8 cellular contexts compared by ENCODE assay signal in the genomic region with DNA sequence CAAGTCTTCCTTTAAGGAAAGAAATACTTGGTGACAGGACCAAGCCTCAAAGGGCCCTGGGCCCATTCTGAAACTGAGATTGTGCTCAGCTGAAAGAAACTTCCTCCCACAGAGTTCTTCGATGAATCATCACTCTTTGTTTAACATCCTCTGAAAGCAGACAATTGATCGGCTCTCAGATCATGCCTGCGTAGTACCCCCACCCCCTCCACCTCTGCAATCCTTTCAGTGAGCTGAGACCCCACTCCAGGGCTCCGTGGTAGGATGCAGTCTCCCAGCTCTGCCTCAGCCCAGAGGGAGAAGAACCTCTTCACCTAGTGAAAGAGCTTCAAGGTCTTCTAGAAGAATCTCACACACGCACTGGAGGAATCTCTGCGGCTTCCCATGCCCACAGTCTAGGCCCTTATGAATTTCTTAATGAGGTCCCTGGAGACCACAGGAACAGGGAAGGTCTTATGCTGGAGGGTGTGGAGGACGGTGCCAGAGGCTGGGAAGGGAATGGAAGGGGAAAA.
A peak's percentile ranks its signal among the peaks of the same experiment; 100 is the strongest.
DNase-seq lines count a peak whose midpoint lies in the region; ATAC-seq and TF ChIP-seq lines count a peak whose summit lies in the region.

No MANE protein-coding gene starts in this region.

- ATAC-seq in GM21723 (IDR thresholded peaks at IDR 0.05; ENCODE audit: unreplicated experiment) = peak; percentile 48
- peak; percentile 13 for ATAC-seq in activated naive CD8-positive, alpha-beta T cell treated with anti-CD3 and anti-CD28 coated beads, Interleukin-2, amount 50 U/mL, for 24 hours
- ATAC-seq in sciatic nerve = peak; percentile 70

- H3K27me3 Mint-ChIP-seq in CD4-positive, alpha-beta memory T cell = peaks cover 7 to 12% of the 10 kb centered on the region in 2 donors
- H3K27me3 Mint-ChIP-seq in activated naive CD8-positive, alpha-beta T cell treated with anti-CD3 and anti-CD28 coated beads, Interleukin-2, amount 50 U/mL, for 24 hours = peaks cover 27% of the 10 kb centered on the region

- no peak overlapping the region for H3K9ac ChIP-seq in colonic mucosa (ENCODE audit: low read depth in 2 of 2, low read length in 2 of 2)

- H3K4me1 Mint-ChIP-seq in CD4-positive, alpha-beta memory T cell = peaks cover 13 to 37% (median 25%) of the 10 kb centered on the region in 4 donors
- H3K4me1 Mint-ChIP-seq in activated naive CD8-positive, alpha-beta T cell treated with anti-CD3 and anti-CD28 coated beads, Interleukin-2, amount 50 U/mL, for 24 hours = peaks cover 46% of the 10 kb centered on the region

- peak overlapping the region in 6 of 7 donors; percentile 1 to 92 (median 49) for H3K27ac Mint-ChIP-seq in CD4-positive, alpha-beta memory T cell
- no peak overlapping the region for H3K27ac Mint-ChIP-seq in activated naive CD8-positive, alpha-beta T cell treated with anti-CD3 and anti-CD28 coated beads, Interleukin-2, amount 50 U/mL, for 24 hours

- H3K4me3 ChIP-seq in CD4-positive, alpha-beta memory T cell (ENCODE audit: low read length in 2 of 2) = no peak overlapping the region
- no peak overlapping the region for H3K4me3 ChIP-seq in right atrium auricular region
- H3K4me3 ChIP-seq in colonic mucosa = no peak overlapping the region

- TF ChIP-seq CTCF in right atrium auricular region (IDR thresholded peaks at IDR 0.05) (no peak), colonic mucosa (IDR thresholded peaks at IDR 0.05) (no peak)

- H3K27ac ChIP-seq in CD4-positive, alpha-beta memory T cell (ENCODE audit: low read depth, low read length) = no peak overlapping the region
- no peak overlapping the region for H3K27ac ChIP-seq in right atrium auricular region
- H3K27ac ChIP-seq in colonic mucosa = no peak overlapping the region

- peak in 2 of 5 donors; percentile 3 to 4 for DNase-seq in CD4-positive, alpha-beta memory T cell
- DNase-seq in MV-4-11 (lab: John Stamatoyannopoulos, UW) = peak; percentile 25
- peak; percentile 22 for DNase-seq in activated naive CD8-positive, alpha-beta T cell treated with anti-CD3 and anti-CD28 coated beads, Interleukin-2, amount 50 U/mL, for 24 hours
- no peak for DNase-seq in sciatic nerve (ENCODE audit: low spot score)
- DNase-seq in NCI-H1417 (lab: John Stamatoyannopoulos, UW) = no peak
- DNase-seq in right atrium auricular region (ENCODE audit: low spot score) = no peak
- DNase-seq in colonic mucosa = no peak

- no peaks in the 10 kb centered on the region for H3K36me3 ChIP-seq in CD4-positive, alpha-beta memory T cell (ENCODE audit: insufficient read depth, low read length)
- H3K36me3 ChIP-seq in right atrium auricular region (no peaks in the 10 kb centered on the region), colonic mucosa (no peaks in the 10 kb centered on the region)

- no peaks in the 10 kb centered on the region for H3K27me3 ChIP-seq in CD4-positive, alpha-beta memory T cell (ENCODE audit: insufficient read depth, low read length)
- peaks cover 6 to 14% of the 10 kb centered on the region in 2 donors for H3K27me3 ChIP-seq in right atrium auricular region
- peaks cover 12% of the 10 kb centered on the region for H3K27me3 ChIP-seq in colonic mucosa

- POLR2A ChIA-PET in CD4-positive, alpha-beta memory T cell (lab: Charles Lee; ENCODE audit: partially characterized antibody) = interaction anchor here (0.6 kb wide), 1 partner anchor 79 kb away, joined by 4 read pairs; no protein-coding TSS in a partner anchor

- H3K9me3 Mint-ChIP-seq in CD4-positive, alpha-beta memory T cell = no peaks in the 10 kb centered on the region
- no peaks in the 10 kb centered on the region for H3K9me3 Mint-ChIP-seq in activated naive CD8-positive, alpha-beta T cell treated with anti-CD3 and anti-CD28 coated beads, Interleukin-2, amount 50 U/mL, for 24 hours

- H3K36me3 Mint-ChIP-seq in CD4-positive, alpha-beta memory T cell = no peaks in the 10 kb centered on the region
- H3K36me3 Mint-ChIP-seq in activated naive CD8-positive, alpha-beta T cell treated with anti-CD3 and anti-CD28 coated beads, Interleukin-2, amount 50 U/mL, for 24 hours (ENCODE audit: low read depth) = peaks cover 3% of the 10 kb centered on the region

- intact Hi-C loops in CD4-positive, alpha-beta memory T cell (cut with micrococcal nuclease) = loop anchor here (5.0 kb wide), 2 partner anchors 103 to 178 kb away; a partner anchor contains a TSS
- intact Hi-C loops in sciatic nerve (cut with DNase I) (no loop called here), colonic mucosa (cut with DNase I) (no loop called here)

- CTCF ChIA-PET in CD4-positive, alpha-beta memory T cell (lab: Charles Lee; ENCODE audit: partially characterized antibody) = interaction anchor here (0.6 to 1.4 kb wide), 2 partner anchors 26 to 430 kb away, joined by 3 to 4 read pairs; no protein-coding TSS in a partner anchor

- peaks cover 25% of the 10 kb centered on the region for H3K4me1 ChIP-seq in CD4-positive, alpha-beta memory T cell (ENCODE audit: insufficient read depth, low read length)
- H3K4me1 ChIP-seq in right atrium auricular region = peaks cover 0 to 14% of the 10 kb centered on the region in 2 donors
- no peaks in the 10 kb centered on the region for H3K4me1 ChIP-seq in colonic mucosa

- H3K4me3 Mint-ChIP-seq in CD4-positive, alpha-beta memory T cell = peak overlapping the region in 5 of 8 donors; percentile 9 to 70 (median 48)
- H3K4me3 Mint-ChIP-seq in activated naive CD8-positive, alpha-beta T cell treated with anti-CD3 and anti-CD28 coated beads, Interleukin-2, amount 50 U/mL, for 24 hours = no peak overlapping the region

- H3K9me3 ChIP-seq in CD4-positive, alpha-beta memory T cell (ENCODE audit: control insufficient read depth in 1 of 2, low read length in 2 of 2) = no peaks in the 10 kb centered on the region
- no peaks in the 10 kb centered on the region for H3K9me3 ChIP-seq in right atrium auricular region
- no peaks in the 10 kb centered on the region for H3K9me3 ChIP-seq in colonic mucosa

Comparison
In these comparisons a context has a peak if more than half of its experiments do, and no peak if none do; other contexts are left out.
1. DNase-seq: peak in MV-4-11 (single experiment) and activated naive CD8-positive, alpha-beta T cell treated with anti-CD3 and anti-CD28 coated beads, Interleukin-2, amount 50 U/mL, for 24 hours (single experiment); none in sciatic nerve (single experiment), NCI-H1417 (0 of 3), right atrium auricular region (single experiment) and colonic mucosa (single experiment).
2. ATAC-seq: peak in every context shown above with its lines; median percentile 70 in sciatic nerve; 48 in GM21723; 13 in activated naive CD8-positive, alpha-beta T cell treated with anti-CD3 and anti-CD28 coated beads, Interleukin-2, amount 50 U/mL, for 24 hours.